ENCODE assay signal across 23 cellular contexts in the genomic region with DNA sequence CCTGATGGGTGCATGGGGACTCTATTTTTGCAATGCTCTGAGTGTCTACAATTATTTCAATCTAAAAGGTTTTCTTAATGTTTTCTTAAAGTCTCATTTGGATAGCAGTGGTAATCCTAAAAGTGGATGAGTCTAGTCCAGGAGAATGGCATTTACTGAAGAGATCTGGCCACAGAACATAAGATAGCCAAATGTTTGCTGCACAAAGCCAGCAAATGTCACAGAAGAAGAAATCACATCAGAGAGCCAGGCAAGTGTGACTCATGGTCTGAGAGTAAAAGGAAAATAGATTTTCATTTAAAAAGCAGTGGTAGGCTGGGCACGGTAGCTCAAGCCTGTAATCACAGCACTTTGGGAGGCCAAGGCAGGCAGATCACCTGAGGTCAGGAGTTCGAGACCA.
"Had no signal": no experiment of that assay in that cellular context is flagged by ENCODE, and none has a peak within 500 bp of the region (broad histone marks: within the 10 kb centered on the region; RNA-seq: fewer than 3 reads in every experiment).

No MANE protein-coding gene starts in this region.

- H3K27ac ChIP-seq: adrenal gland, gastroesophageal sphincter, heart left ventricle, parathyroid adenoma, tibial artery had no signal

- H3K4me3 ChIP-seq: adrenal gland, gastroesophageal sphincter, heart left ventricle, tibial artery had no signal

- H3K27ac Mint-ChIP-seq: activated naive CD8-positive, alpha-beta T cell; activated T-helper 2 cell treated with anti-CD3 and anti-CD28 coated beads, Interferon-gamma antibody, Interleukin-2, Interleukin-4, amounts not matched to agents 10 μg/mL and 5 μg/mL and 100 μg/mL, durations not matched to agents 14 hours and 24 hours and 36 hours; dendritic cell treated with granulocyte-macrophage colony-stimulating factor and Interleukin-4, amounts not matched to agents 40 ng/mL and 50 ng/mL, for 4 days; memory B cell; nephron progenitor cell; stimulated activated naive CD8-positive, alpha-beta T cell treated with anti-CD3 and anti-CD28 coated beads, Interleukin-15, Interleukin-2, amounts not matched to agents 100 ng/mL and 50 ng/mL, for 24 hours; WTC11 had no signal

- H3K36me3 Mint-ChIP-seq: activated naive CD8-positive, alpha-beta T cell; memory B cell had no signal

- H3K36me3 ChIP-seq: adrenal gland, gastroesophageal sphincter, heart left ventricle, tibial artery had no signal

- DNase-seq: activated CD8-positive, alpha-beta memory T cell treated with anti-CD3 and anti-CD28 coated beads for 24 hours; activated CD8-positive, alpha-beta memory T cell treated with anti-CD3 and anti-CD28 coated beads, Interleukin-2, amount 50 U/mL, for 4 hours; activated naive CD4-positive, alpha-beta T cell; activated T-cell treated with anti-CD3 and anti-CD28 coated beads, Interleukin-2, amount 50 U/mL, for 4 hours; adrenal gland; effector CD8-positive, alpha-beta T cell; erythroblast; heart left ventricle; islet precursor cell; left cardiac atrium; nephron progenitor cell; right cardiac atrium; stimulated activated CD4-positive, alpha-beta T cell treated with anti-CD3 and anti-CD28 coated beads, Interleukin-1b, Interleukin-23, amount 100 ng/mL, for 48 hours; T-helper 1 cell; tibial artery had no signal

- H3K9me3 ChIP-seq: adrenal gland had no signal

- H3K4me1 ChIP-seq: adrenal gland, gastroesophageal sphincter, heart left ventricle, parathyroid adenoma, tibial artery had no signal

- H3K4me1 Mint-ChIP-seq: memory B cell, WTC11 had no signal

- H3K4me3 Mint-ChIP-seq: activated naive CD8-positive, alpha-beta T cell; activated T-cell treated with anti-CD3 and anti-CD28 coated beads, Interleukin-2, amount 50 U/mL, for 4 hours; dendritic cell treated with granulocyte-macrophage colony-stimulating factor and Interleukin-4, amounts not matched to agents 40 ng/mL and 50 ng/mL, for 4 days; memory B cell; nephron progenitor cell; stimulated activated naive CD8-positive, alpha-beta T cell treated with anti-CD3 and anti-CD28 coated beads, Interleukin-15, Interleukin-2, amounts not matched to agents 100 ng/mL and 50 ng/mL, for 24 hours; WTC11 had no signal

- H3K27me3 Mint-ChIP-seq: activated naive CD8-positive, alpha-beta T cell; dendritic cell treated with granulocyte-macrophage colony-stimulating factor and Interleukin-4, amounts not matched to agents 40 ng/mL and 50 ng/mL, for 4 days; memory B cell; stimulated activated naive CD8-positive, alpha-beta T cell treated with anti-CD3 and anti-CD28 coated beads, Interleukin-15, Interleukin-2, amounts not matched to agents 100 ng/mL and 50 ng/mL, for 24 hours had no signal

- H3K27me3 ChIP-seq: adrenal gland, gastroesophageal sphincter, heart left ventricle, tibial artery had no signal
